Comparison of ENCODE assay signal across 18 cellular contexts in the genomic region with DNA sequence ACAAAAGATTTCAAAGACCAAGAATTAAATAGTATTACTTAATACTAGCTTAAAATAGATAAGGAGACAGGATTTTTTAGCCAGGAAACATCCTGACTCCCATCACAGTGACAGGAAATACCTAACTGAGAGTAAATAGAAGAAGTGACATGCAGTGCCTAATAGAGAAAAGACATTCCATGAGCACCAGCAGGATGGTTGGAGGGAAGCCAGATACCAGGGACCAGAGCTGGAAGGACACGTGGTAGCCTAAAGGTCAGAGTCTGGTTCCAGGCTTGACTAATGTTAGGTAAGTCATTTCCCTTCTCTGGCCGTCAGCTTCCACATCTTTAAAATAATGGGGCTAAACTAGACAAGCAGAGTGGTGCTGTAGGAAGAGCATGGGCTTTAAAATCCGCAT. TPM values are rescaled to one million over a fixed set of nuclear protein-coding genes. Genes with fewer than 3 reads are reported as not detected.
A peak's percentile ranks its signal among the peaks of the same experiment; 100 is the strongest.
DNase-seq lines count a peak whose midpoint lies in the region; ATAC-seq and TF ChIP-seq lines count a peak whose summit lies in the region.
"Had no signal": no experiment of that assay in that cellular context is flagged by ENCODE, and none has a peak within 500 bp of the region (broad histone marks: within the 10 kb centered on the region; RNA-seq: fewer than 3 reads in every experiment).

No MANE protein-coding gene starts in this region.

- H3K27me3 ChIP-seq in right lobe of liver, result no peaks in the 10 kb centered on the region
- H3K27me3 ChIP-seq: neural progenitor cell, SJCRH30 had no signal

- 45% methylated on average over 3 of the region's 3 CpGs for WGBS in right lobe of liver (ENCODE audit: insufficient coverage, low coverage, low lambda C conversion rate, missing lambda C conversion rate)

- peak overlapping the region; percentile 10 to 17 (median 16) for H3K27ac ChIP-seq in right lobe of liver
- H3K27ac ChIP-seq: neural progenitor cell, SJCRH30 had no signal

- H3K4me3 ChIP-seq in right lobe of liver, result no peak overlapping the region
- H3K4me3 ChIP-seq: neural progenitor cell, SJCRH30 had no signal

- H3K36me3 ChIP-seq in right lobe of liver, result peaks cover 0 to 20% (median 0%) of the 10 kb centered on the region in 4 donors

- TF ChIP-seq POLR2A in right lobe of liver (IDR thresholded peaks at IDR 0.05), result no peak

- H3K9me3 ChIP-seq in right lobe of liver, result no peaks in the 10 kb centered on the region
- H3K9me3 ChIP-seq: SJCRH30 had no signal

- DNase-seq in COR-L47 (lab: John Stamatoyannopoulos, UW) (peak; percentile 1), NCI-H82 (lab: John Stamatoyannopoulos, UW) (peak; percentile 80), cerebellar cortex (ENCODE audit: low spot score) (peak; percentile 11), right lobe of liver (peak; percentile 62 to 78 (median 72)), superior temporal gyrus (ENCODE audit: extremely low spot score) (no peak), nucleus accumbens (lab: John Stamatoyannopoulos, UW) (no peak), cortex of kidney (lab: John Stamatoyannopoulos, UW) (no peak)
- DNase-seq: activated CD8-positive, alpha-beta memory T cell treated with anti-CD3 and anti-CD28 coated beads, Interleukin-2, amount 50 U/mL, for 48 hours; caudate nucleus; endodermal cell; foreskin melanocyte; NCI-H187; NCI-H446; SJCRH30; T-helper 9 cell had no signal

- TF ChIP-seq CTCF in right lobe of liver (IDR thresholded peaks at IDR 0.05), result no peak

- ATAC-seq in right lobe of liver (peak; percentile 86 to 96 (median 88)), HG03196 (IDR thresholded peaks at IDR 0.05; ENCODE audit: unreplicated experiment) (no peak)
- ATAC-seq: activated naive CD4-positive, alpha-beta T cell treated with anti-CD3 and anti-CD28 coated beads, Interleukin-2, amount 50 U/mL, for 72 hours had no signal

- peaks cover 0 to 4% (median 0%) of the 10 kb centered on the region in 4 donors for H3K4me1 ChIP-seq in right lobe of liver
- H3K4me1 ChIP-seq: SJCRH30 had no signal

- intact Hi-C loops in right lobe of liver (cut with DNase I), result no loop called here

RNA-seq across cellular contexts. Expression of gene CDK5RAP2, which starts 41.6 kb away (rescaled TPM):
- 10 to 100 TPM; 25.9 to 61.6 (median 34.7) TPM for total RNA-seq in right lobe of liver

Comparison
In these comparisons a context has a peak if more than half of its experiments do, and no peak if none do; other contexts are left out.
1. DNase-seq: peak in COR-L47 (single experiment), NCI-H82 (single experiment), cerebellar cortex (single experiment) and right lobe of liver (3 of 3); none in superior temporal gyrus (single experiment), nucleus accumbens (0 of 56) and cortex of kidney (single experiment).